Comparison of ENCODE assay signal across 18 cellular contexts in genomic region chr9:92564479-92564878, GRCh38. TPM values are rescaled to one million over a fixed set of nuclear protein-coding genes. Genes with fewer than 3 reads are reported as not detected.
DNase-seq lines count a peak whose midpoint lies in the region; ATAC-seq and TF ChIP-seq lines count a peak whose summit lies in the region.
"Had no signal": no experiment of that assay in that cellular context is flagged by ENCODE, and none has a peak within 500 bp of the region (broad histone marks: within the 10 kb centered on the region; RNA-seq: fewer than 3 reads in every experiment).

No MANE protein-coding gene starts in this region.

- peak; percentile 25 for DNase-seq in EH (ENCODE audit: low read depth)
- DNase-seq in NCI-H1694 (lab: John Stamatoyannopoulos, UW), result peak; percentile 15
- DNase-seq in amniotic epithelial cell (ENCODE audit: low read depth), result peak; percentile 79
- DNase-seq in left kidney (ENCODE audit: low read depth, low spot score), result peak; percentile 48
- no peak for DNase-seq in OCI-M1 (lab: John Stamatoyannopoulos, UW)
- DNase-seq in CD8-positive, alpha-beta T cell, result no peak
- DNase-seq: activated CD4-positive, CD25-positive, alpha-beta regulatory T cell; activated naive CD4-positive, alpha-beta T cell treated with anti-CD3 and anti-CD28 coated beads, Interleukin-2, amount 50 U/mL, for 16 hours; DND-41; natural killer cell; NCI-H446 treated with DMSO at 0.1 percent for 48 hours; retina; stimulated activated CD4-positive, alpha-beta T cell treated with anti-CD3 and anti-CD28 coated beads, Interleukin-2, amount 100 ng/mL, for 24 hours; tibial artery had no signal

- no peaks in the 10 kb centered on the region for H3K36me3 Mint-ChIP-seq in CD8-positive, alpha-beta T cell

- no peaks in the 10 kb centered on the region for H3K9me3 ChIP-seq in CD8-positive, alpha-beta T cell (ENCODE audit: low read length)
- H3K9me3 ChIP-seq: tibial artery had no signal

- H3K36me3 ChIP-seq in CD8-positive, alpha-beta T cell (ENCODE audit: insufficient read depth, low read length), result no peaks in the 10 kb centered on the region
- H3K36me3 ChIP-seq: tibial artery had no signal

- no peaks in the 10 kb centered on the region for H3K27me3 ChIP-seq in CD8-positive, alpha-beta T cell (ENCODE audit: insufficient read depth, low read length)
- H3K27me3 ChIP-seq: BLaER1 treated with 17β-estradiol and CSF1 and Interleukin-3, amounts not matched to agents 10 nM and 100 nM; tibial artery had no signal

- H3K27me3 Mint-ChIP-seq in CD8-positive, alpha-beta T cell (ENCODE audit: low read depth), result no peaks in the 10 kb centered on the region
- H3K27me3 Mint-ChIP-seq: central memory CD8-positive, alpha-beta T cell had no signal

- H3K4me1 Mint-ChIP-seq in CD8-positive, alpha-beta T cell (ENCODE audit: low read depth), result no peaks in the 10 kb centered on the region
- H3K4me1 Mint-ChIP-seq: central memory CD8-positive, alpha-beta T cell had no signal

- no peak overlapping the region for H3K4me3 Mint-ChIP-seq in CD8-positive, alpha-beta T cell
- H3K4me3 Mint-ChIP-seq: central memory CD8-positive, alpha-beta T cell; natural killer cell had no signal

- no peak for TF ChIP-seq CTCF in CD8-positive, alpha-beta T cell (IDR thresholded peaks at IDR 0.05)

- H3K27ac Mint-ChIP-seq in CD8-positive, alpha-beta T cell, result no peak overlapping the region
- H3K27ac Mint-ChIP-seq: natural killer cell had no signal

- POLR2A ChIA-PET in CD8-positive, alpha-beta T cell (lab: Charles Lee), result no interaction called here

- H3K4me1 ChIP-seq in CD8-positive, alpha-beta T cell (ENCODE audit: insufficient read depth, low read length), result no peaks in the 10 kb centered on the region
- H3K4me1 ChIP-seq: BLaER1 treated with 17β-estradiol and CSF1 and Interleukin-3, amounts not matched to agents 10 nM and 100 nM had no signal

- peaks cover 13% of the 10 kb centered on the region for H3K9me3 Mint-ChIP-seq in CD8-positive, alpha-beta T cell

- intact Hi-C loops in CD8-positive, alpha-beta T cell (cut with DNase I, micrococcal nuclease), result no loop called here

- no peak overlapping the region for H3K4me3 ChIP-seq in CD8-positive, alpha-beta T cell (ENCODE audit: low read depth, low read length)
- H3K4me3 ChIP-seq: BLaER1 treated with 17β-estradiol and CSF1 and Interleukin-3, amounts not matched to agents 10 nM and 100 nM; tibial artery had no signal

- CTCF ChIA-PET in CD8-positive, alpha-beta T cell (lab: Charles Lee), result interaction anchor here (1.0 kb wide), 1 partner anchor 424 kb away, joined by 3 read pairs; no protein-coding TSS in a partner anchor

- H3K27ac ChIP-seq in CD8-positive, alpha-beta T cell (ENCODE audit: low read depth, low read length), result no peak overlapping the region
- H3K27ac ChIP-seq: BLaER1 treated with 17β-estradiol and CSF1 and Interleukin-3, amounts not matched to agents 10 nM and 100 nM; tibial artery had no signal

- ATAC-seq in GM21786 (IDR thresholded peaks at IDR 0.05; ENCODE audit: unreplicated experiment) (no peak), HG02852 (IDR thresholded peaks at IDR 0.05; ENCODE audit: unreplicated experiment) (no peak)
- ATAC-seq in CD8-positive, alpha-beta T cell, result no peak
- ATAC-seq: natural killer cell had no signal

RNA-seq across cellular contexts. Expression of gene ECM2, which starts 28.7 kb away (rescaled TPM):
- total RNA-seq in CD8-positive, alpha-beta T cell, result not detected
- total RNA-seq: natural killer cell had no signal

Comparison
In these comparisons a context has a peak if more than half of its experiments do, and no peak if none do; other contexts are left out.
1. DNase-seq: peak in EH (single experiment), NCI-H1694 (single experiment), amniotic epithelial cell (single experiment) and left kidney (single experiment); none in OCI-M1 (single experiment) and CD8-positive, alpha-beta T cell (0 of 7).